ENCODE assay signal across 22 cellular contexts in genomic region chr12:19021240-19021639, GRCh38.
DNase-seq lines count a peak whose midpoint lies in the region; ATAC-seq, FAIRE-seq and TF ChIP-seq lines count a peak whose summit lies in the region.
"Had no signal": no experiment of that assay in that cellular context is flagged by ENCODE, and none has a peak within 500 bp of the region (broad histone marks: within the 10 kb centered on the region; RNA-seq: fewer than 3 reads in every experiment).

No MANE protein-coding gene starts in this region.

- peak; percentile 57 for ATAC-seq in left colon
- peak; percentile 32 for ATAC-seq in mucosa of descending colon
- ATAC-seq: GM23338, HCT116 had no signal

- H4K20me1 ChIP-seq in astrocyte (ENCODE audit: insufficient read depth, low read length), result no peaks in the 10 kb centered on the region

- no peaks in the 10 kb centered on the region for H3K36me3 Mint-ChIP-seq in Calu3 (ENCODE audit: insufficient read depth, unreplicated experiment)
- H3K36me3 Mint-ChIP-seq in astrocyte (ENCODE audit: low read depth, unreplicated experiment), result no peaks in the 10 kb centered on the region
- H3K36me3 Mint-ChIP-seq: CD4-positive, CD25-positive, alpha-beta regulatory T cell; CD8-positive, alpha-beta memory T cell had no signal

- H3K27me3 ChIP-seq in astrocyte (ENCODE audit: insufficient read depth, low read length), result no peaks in the 10 kb centered on the region
- H3K27me3 ChIP-seq: BE2C had no signal

- no peak overlapping the region for H2AFZ ChIP-seq in astrocyte (ENCODE audit: low read depth, low read length)
- H2AFZ ChIP-seq: GM23338 had no signal

- CTCF ChIA-PET in Calu3 (lab: Charles Lee), result no interaction called here

- intact Hi-C loops in Calu3 (cut with micrococcal nuclease; ENCODE audit: unreplicated experiment), result loop anchor here (5.0 kb wide), 2 partner anchors 46 to 111 kb away; no protein-coding TSS in a partner anchor
- intact Hi-C loops in left colon (cut with DNase I, micrococcal nuclease), result no loop called here
- intact Hi-C loops in mucosa of descending colon (cut with DNase I, micrococcal nuclease), result no loop called here

- no peak for TF ChIP-seq CTCF in Calu3 (IDR thresholded peaks at IDR 0.05; ENCODE audit: unreplicated experiment)
- TF ChIP-seq CTCF in astrocyte (IDR thresholded peaks at IDR 0.05; ENCODE audit: insufficient read depth, low read depth, low read length), result no peak
- TF ChIP-seq CTCF in mucosa of descending colon (IDR thresholded peaks at IDR 0.05), result no peak
- no peak for TF ChIP-seq CTCF in GM20000 (IDR thresholded peaks at IDR 0.05; ENCODE audit: extremely low read depth, missing control alignments)

- no peak overlapping the region for H3K27ac ChIP-seq in astrocyte (ENCODE audit: low read depth, low read length)

- FAIRE-seq in astrocyte (lab: Jason Lieb, UNC), result no peak
- FAIRE-seq in frontal cortex (lab: Jason Lieb, UNC), result no peak
- FAIRE-seq: D721Med, GM12891, GM19239, H54 had no signal

- no peak overlapping the region for H3K27ac Mint-ChIP-seq in Calu3 (ENCODE audit: unreplicated experiment)
- H3K27ac Mint-ChIP-seq in astrocyte (ENCODE audit: unreplicated experiment), result peak overlapping the region; percentile 11
- H3K27ac Mint-ChIP-seq: CD4-positive, CD25-positive, alpha-beta regulatory T cell; CD8-positive, alpha-beta memory T cell; GM23338; HFFc6 had no signal

- H3K4me3 ChIP-seq in astrocyte (ENCODE audit: insufficient read depth, low read depth, low read length) (no peak overlapping the region), mucosa of descending colon (no peak overlapping the region)
- H3K4me3 ChIP-seq: GM23338 had no signal

- BruUV-seq in Calu3 (replicated peaks; lab: Mats Ljungman, UMichigan), result no TSS peak

- H3K4me1 ChIP-seq in astrocyte (ENCODE audit: insufficient read depth, low read length) (peaks cover 7% of the 10 kb centered on the region), mucosa of descending colon (ENCODE audit: low read depth) (peaks cover 9% of the 10 kb centered on the region)
- H3K4me1 ChIP-seq: BE2C had no signal

- H3K9me3 Mint-ChIP-seq in Calu3 (ENCODE audit: low read depth, unreplicated experiment) (no peaks in the 10 kb centered on the region), astrocyte (ENCODE audit: unreplicated experiment) (no peaks in the 10 kb centered on the region)
- H3K9me3 Mint-ChIP-seq: CD8-positive, alpha-beta memory T cell; HFFc6 had no signal

- H3K79me2 ChIP-seq in astrocyte (ENCODE audit: insufficient read depth, low read length), result no peaks in the 10 kb centered on the region

- no peaks in the 10 kb centered on the region for H3K36me3 ChIP-seq in astrocyte (ENCODE audit: insufficient read depth, low read length)
- H3K36me3 ChIP-seq in mucosa of descending colon (ENCODE audit: low read depth), result no peaks in the 10 kb centered on the region
- H3K36me3 ChIP-seq: BE2C had no signal

- peaks cover 41% of the 10 kb centered on the region for H3K4me1 Mint-ChIP-seq in Calu3 (ENCODE audit: low read depth, unreplicated experiment)
- peaks cover 21% of the 10 kb centered on the region for H3K4me1 Mint-ChIP-seq in astrocyte (ENCODE audit: low read depth, unreplicated experiment)
- H3K4me1 Mint-ChIP-seq: CD4-positive, CD25-positive, alpha-beta regulatory T cell; CD8-positive, alpha-beta memory T cell had no signal

- H3K9me3 ChIP-seq in astrocyte (ENCODE audit: insufficient read depth, low read depth, low read length) (no peaks in the 10 kb centered on the region), mucosa of descending colon (no peaks in the 10 kb centered on the region)
- H3K9me3 ChIP-seq: BE2C had no signal

- H3K4me2 ChIP-seq in astrocyte (ENCODE audit: low read length), result no peak overlapping the region
- H3K4me2 ChIP-seq: GM23338 had no signal

- H3K4me3 Mint-ChIP-seq in Calu3 (ENCODE audit: low read depth, unreplicated experiment) (peak overlapping the region; percentile 25), astrocyte (ENCODE audit: unreplicated experiment) (no peak overlapping the region)
- H3K4me3 Mint-ChIP-seq: CD4-positive, CD25-positive, alpha-beta regulatory T cell; CD8-positive, alpha-beta memory T cell; GM23338; HFFc6 had no signal

- H3K27me3 Mint-ChIP-seq in Calu3 (ENCODE audit: unreplicated experiment) (no peaks in the 10 kb centered on the region), astrocyte (ENCODE audit: low read depth, unreplicated experiment) (no peaks in the 10 kb centered on the region)
- H3K27me3 Mint-ChIP-seq: CD4-positive, CD25-positive, alpha-beta regulatory T cell had no signal

- H3K9ac ChIP-seq in astrocyte (ENCODE audit: low read length), result no peak overlapping the region

- DNase-seq in Calu3 (no peak), astrocyte (ENCODE audit: low read depth) (no peak), left colon (no peak), mucosa of descending colon (no peak), GM20000 (ENCODE audit: low spot score) (no peak), GM03348 (ENCODE audit: low spot score) (no peak), frontal cortex (ENCODE audit: low spot score in 2 of 2) (no peak), GDM1 (lab: John Stamatoyannopoulos, UW) (no peak)
- DNase-seq: BE2C; C1 segment of cervical spinal cord; CD4-positive, CD25-positive, alpha-beta regulatory T cell; CD8-positive, alpha-beta memory T cell; COR-L47; DMS79 treated with DMSO at 0.1 percent for 48 hours; HFFc6; KG1 had no signal
